Comparison of ENCODE assay signal across 24 cellular contexts in the genomic region with DNA sequence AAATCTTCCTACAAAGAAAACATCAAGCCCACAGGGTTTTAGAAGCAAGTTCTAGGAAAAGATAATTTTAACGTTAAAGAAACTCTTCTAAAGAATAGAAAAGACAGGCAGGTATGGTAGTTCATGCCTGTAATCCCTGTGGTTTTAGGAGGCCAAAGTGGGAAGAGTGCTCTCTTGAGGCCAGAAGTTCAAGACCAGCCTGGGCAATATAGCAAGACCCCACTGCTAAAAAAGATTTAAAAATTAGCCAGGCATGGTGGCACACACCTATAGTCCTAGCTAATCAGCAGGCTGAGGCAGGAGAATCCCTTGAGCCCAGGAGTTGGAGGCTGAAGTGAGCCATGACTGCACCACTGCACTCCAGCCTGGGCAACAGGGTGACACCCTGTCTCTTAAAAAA.
"Had no signal": no experiment of that assay in that cellular context is flagged by ENCODE, and none has a peak within 500 bp of the region (broad histone marks: within the 10 kb centered on the region; RNA-seq: fewer than 3 reads in every experiment).

No MANE protein-coding gene starts in this region.

- H3K27ac Mint-ChIP-seq: mesothelial cell of epicardium, naive B cell had no signal

- ATAC-seq: gastrocnemius medialis; heart right ventricle; left cardiac atrium; left lung; left ventricle myocardium superior; lower lobe of right lung; mucosa of descending colon; naive thymus-derived CD8-positive, alpha-beta T cell had no signal

- H3K4me3 ChIP-seq: colonic mucosa, dorsolateral prefrontal cortex, esophagus squamous epithelium, gastrocnemius medialis, heart right ventricle, left lung, lower lobe of right lung, mucosa of descending colon had no signal

- H3K36me3 Mint-ChIP-seq: naive B cell had no signal

- H3K4me1 ChIP-seq: colonic mucosa, esophagus squamous epithelium, gastrocnemius medialis, heart right ventricle, left lung, lower lobe of right lung had no signal

- H3K9me3 ChIP-seq: colonic mucosa, esophagus squamous epithelium, gastrocnemius medialis, heart right ventricle, left lung, lower lobe of right lung, mucosa of descending colon had no signal

- H3K27ac ChIP-seq: colonic mucosa, dorsolateral prefrontal cortex, esophagus squamous epithelium, gastrocnemius medialis, heart right ventricle, left lung, lower lobe of right lung had no signal

- FAIRE-seq: endothelial cell of umbilical vein, keratinocyte had no signal

- H3K27me3 Mint-ChIP-seq: naive B cell; naive thymus-derived CD8-positive, alpha-beta T cell had no signal

- H3K4me3 Mint-ChIP-seq: mesothelial cell of epicardium; naive B cell; naive thymus-derived CD8-positive, alpha-beta T cell had no signal

- H3K36me3 ChIP-seq: colonic mucosa, esophagus squamous epithelium, gastrocnemius medialis, heart right ventricle, left lung, lower lobe of right lung had no signal

- H3K27me3 ChIP-seq: colonic mucosa, dorsolateral prefrontal cortex, esophagus squamous epithelium, gastrocnemius medialis, heart right ventricle, left lung had no signal

- H3K9me3 Mint-ChIP-seq: naive B cell; naive thymus-derived CD8-positive, alpha-beta T cell had no signal

- DNase-seq: colonic mucosa; dermis blood vessel endothelial cell; dorsolateral prefrontal cortex; effector CD4-positive, alpha-beta T cell; effector memory CD4-positive, alpha-beta T cell; esophagus squamous epithelium; foreskin fibroblast; foreskin melanocyte; gastrocnemius medialis; glutamatergic neuron; head of caudate nucleus; heart right ventricle; hippocampal formation; left cardiac atrium; left lung; left ventricle myocardium superior; lower lobe of right lung; mesenchymal stem cell; mucosa of descending colon; naive B cell; naive thymus-derived CD8-positive, alpha-beta T cell had no signal
